Comparison of ENCODE assay signal across 1 cellular context in genomic region chr21:30924171-30924680, GRCh38.
TF ChIP-seq lines count a peak whose summit lies in the region.

No MANE protein-coding gene starts in this region.

TF ChIP-seq in SK-N-SH, 30 proteins besides CTCF, POLR2A, EP300 and RAD21 (continued from another document):
- no peak for TF ChIP-seq REST (IDR thresholded peaks at IDR 0.05; ENCODE audit: low read depth, low read length)
- no peak for TF ChIP-seq EZH2phosphoT487 (IDR thresholded peaks at IDR 0.05; ENCODE audit: borderline replicate concordance, low read depth)
- TF ChIP-seq TAF1 (IDR thresholded peaks at IDR 0.05; ENCODE audit: borderline replicate concordance, low read depth, low read length) = no peak
- no peak for TF ChIP-seq SMC3 (IDR thresholded peaks at IDR 0.05; ENCODE audit: low read depth, low read length)
- TF ChIP-seq GABPA (IDR thresholded peaks at IDR 0.05; ENCODE audit: low read depth) = no peak
- no peak for TF ChIP-seq CHD2 (IDR thresholded peaks at IDR 0.05; ENCODE audit: low read length, partially characterized antibody)
- no peak for TF ChIP-seq FOXJ3 (CRISPR knock-in tag; IDR thresholded peaks at IDR 0.05)
- TF ChIP-seq TCF12 (IDR thresholded peaks at IDR 0.05) = no peak
- no peak for TF ChIP-seq ELF1 (IDR thresholded peaks at IDR 0.05)
- TF ChIP-seq MEF2A (IDR thresholded peaks at IDR 0.05; ENCODE audit: borderline replicate concordance, low read depth) = no peak
- TF ChIP-seq FOSL2 (IDR thresholded peaks at IDR 0.05; ENCODE audit: borderline replicate concordance, low read depth) = no peak
